ENCODE assay signal across 1 cellular context in the genomic region with DNA sequence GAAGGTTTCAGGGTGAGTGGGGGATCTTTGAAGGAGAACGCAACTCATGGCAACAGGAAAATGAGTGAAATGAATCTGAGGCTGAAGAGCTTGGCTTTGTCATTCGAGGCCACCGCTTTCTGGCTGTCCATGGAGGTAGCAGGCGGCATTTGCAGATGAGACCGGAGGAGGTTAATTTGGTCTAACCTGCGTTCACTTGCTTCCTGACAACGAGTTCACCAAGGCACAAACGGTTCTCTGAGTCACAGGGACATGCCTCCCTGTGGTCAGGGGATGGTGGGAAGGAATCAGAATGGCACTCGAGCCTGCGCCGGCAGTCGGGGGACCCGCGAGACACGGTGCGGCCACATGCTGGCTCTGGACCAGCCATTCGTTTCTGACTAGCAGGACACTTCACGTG.
TF ChIP-seq lines count a peak whose summit lies in the region.

No MANE protein-coding gene starts in this region.

TF ChIP-seq in H1, 55 proteins besides CTCF, POLR2A, EP300 and RAD21:
- TF ChIP-seq, protein P1, sequence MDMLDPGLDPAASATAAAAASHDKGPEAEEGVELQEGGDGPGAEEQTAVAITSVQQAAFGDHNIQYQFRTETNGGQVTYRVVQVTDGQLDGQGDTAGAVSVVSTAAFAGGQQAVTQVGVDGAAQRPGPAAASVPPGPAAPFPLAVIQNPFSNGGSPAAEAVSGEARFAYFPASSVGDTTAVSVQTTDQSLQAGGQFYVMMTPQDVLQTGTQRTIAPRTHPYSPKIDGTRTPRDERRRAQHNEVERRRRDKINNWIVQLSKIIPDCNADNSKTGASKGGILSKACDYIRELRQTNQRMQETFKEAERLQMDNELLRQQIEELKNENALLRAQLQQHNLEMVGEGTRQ (IDR thresholded peaks at IDR 0.05; ENCODE audit: low read length): no peak
- TF ChIP-seq SP1 (IDR thresholded peaks at IDR 0.05; ENCODE audit: low read depth, low read length) (no peak), BCL11A (IDR thresholded peaks at IDR 0.05; ENCODE audit: low read depth in 2 of 2, low read length in 2 of 2) (no peak), KDM1A (IDR thresholded peaks at IDR 0.05; ENCODE audit: borderline replicate concordance, low read length) (no peak), TBP (IDR thresholded peaks at IDR 0.05; ENCODE audit: low read depth, low read length) (no peak), SP2 (IDR thresholded peaks at IDR 0.05; ENCODE audit: low read length) (no peak), ZNF274 (IDR thresholded peaks at IDR 0.05; ENCODE audit: borderline replicate concordance, extremely low read depth, low read length) (no peak), FOSL1 (IDR thresholded peaks at IDR 0.05; ENCODE audit: insufficient read depth, low read depth, low read length) (no peak), TAF7 (optimal IDR thresholded peaks at IDR 0.05; ENCODE audit: borderline replicate concordance, low read depth, low read length) (no peak)
- TF ChIP-seq, protein P2, sequence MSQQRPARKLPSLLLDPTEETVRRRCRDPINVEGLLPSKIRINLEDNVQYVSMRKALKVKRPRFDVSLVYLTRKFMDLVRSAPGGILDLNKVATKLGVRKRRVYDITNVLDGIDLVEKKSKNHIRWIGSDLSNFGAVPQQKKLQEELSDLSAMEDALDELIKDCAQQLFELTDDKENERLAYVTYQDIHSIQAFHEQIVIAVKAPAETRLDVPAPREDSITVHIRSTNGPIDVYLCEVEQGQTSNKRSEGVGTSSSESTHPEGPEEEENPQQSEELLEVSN (IDR thresholded peaks at IDR 0.05): no peak
- TF ChIP-seq, protein P3, sequence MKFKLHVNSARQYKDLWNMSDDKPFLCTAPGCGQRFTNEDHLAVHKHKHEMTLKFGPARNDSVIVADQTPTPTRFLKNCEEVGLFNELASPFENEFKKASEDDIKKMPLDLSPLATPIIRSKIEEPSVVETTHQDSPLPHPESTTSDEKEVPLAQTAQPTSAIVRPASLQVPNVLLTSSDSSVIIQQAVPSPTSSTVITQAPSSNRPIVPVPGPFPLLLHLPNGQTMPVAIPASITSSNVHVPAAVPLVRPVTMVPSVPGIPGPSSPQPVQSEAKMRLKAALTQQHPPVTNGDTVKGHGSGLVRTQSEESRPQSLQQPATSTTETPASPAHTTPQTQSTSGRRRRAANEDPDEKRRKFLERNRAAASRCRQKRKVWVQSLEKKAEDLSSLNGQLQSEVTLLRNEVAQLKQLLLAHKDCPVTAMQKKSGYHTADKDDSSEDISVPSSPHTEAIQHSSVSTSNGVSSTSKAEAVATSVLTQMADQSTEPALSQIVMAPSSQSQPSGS (IDR thresholded peaks at IDR 0.05; ENCODE audit: low read length): no peak
